Comparison of ENCODE assay signal across 12 cellular contexts in the genomic region with DNA sequence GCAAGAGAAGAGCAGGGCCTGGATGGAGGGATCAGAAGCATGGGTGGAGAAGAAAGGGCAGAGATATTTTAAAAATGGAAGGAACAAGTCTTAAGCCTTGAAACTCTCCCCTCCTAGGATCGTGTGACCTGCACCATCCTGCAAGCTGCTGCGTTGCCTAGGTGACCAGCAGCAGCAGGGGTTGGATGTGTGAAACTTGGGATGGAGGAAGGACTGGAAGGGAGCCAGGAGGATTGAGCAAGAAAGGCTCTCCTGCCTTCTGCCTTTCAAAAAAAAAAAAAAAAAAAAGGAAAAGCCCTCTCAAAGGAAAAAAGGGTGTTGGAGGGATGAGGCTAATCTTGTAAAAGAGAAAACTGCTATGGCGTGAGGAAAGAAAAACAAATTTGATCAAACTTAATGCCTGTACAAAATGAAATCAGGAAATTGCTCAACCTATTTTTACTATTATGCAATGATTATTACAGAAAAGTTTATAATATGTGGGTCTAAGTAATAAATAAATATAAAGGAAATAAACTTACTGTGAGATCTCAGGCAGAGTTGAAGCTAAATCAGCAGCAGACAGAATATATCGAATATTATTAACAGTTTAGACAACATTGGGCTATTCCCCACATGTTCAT.
DNase-seq lines count a peak whose midpoint lies in the region; ATAC-seq and TF ChIP-seq lines count a peak whose summit lies in the region.
"Had no signal": no experiment of that assay in that cellular context is flagged by ENCODE, and none has a peak within 500 bp of the region (broad histone marks: within the 10 kb centered on the region; RNA-seq: fewer than 3 reads in every experiment).

No MANE protein-coding gene starts in this region.

- ATAC-seq in foreskin keratinocyte, result no peak
- ATAC-seq in GM19023 (IDR thresholded peaks at IDR 0.05; ENCODE audit: unreplicated experiment), result no peak

- intact Hi-C loops in ovary (cut with DNase I), result no loop called here

- H3K9me3 ChIP-seq in ovary, result no peaks in the 10 kb centered on the region

- no peak for TF ChIP-seq EP300 in ovary (IDR thresholded peaks at IDR 0.05)

- TF ChIP-seq CTCF in ovary (IDR thresholded peaks at IDR 0.05) (no peak), foreskin keratinocyte (conservative IDR thresholded peaks at IDR 0.05) (no peak)

- 39 to 53% (median 47%) methylated on average over 4 of the region's 4 CpGs for WGBS in ovary, 3 donors

- H3K27ac ChIP-seq in ovary, result no peak overlapping the region
- no peak overlapping the region for H3K27ac ChIP-seq in foreskin keratinocyte
- H3K27ac ChIP-seq: PC-9 had no signal

- no peak overlapping the region for H3K4me3 ChIP-seq in ovary
- H3K4me3 ChIP-seq: PC-9 had no signal

- DNase-seq in DMS 273 treated with DMSO at 0.1 percent for 48 hours (lab: John Stamatoyannopoulos, UW) (peak; percentile 49), NCI-H345 (lab: John Stamatoyannopoulos, UW) (peak; percentile 47), fibroblast of the conjunctiva (ENCODE audit: low read depth) (peak; percentile 92), ovary (peak; percentile 64 to 87 (median 83)), foreskin keratinocyte (no peak)
- no peak for DNase-seq in effector CD8-positive, alpha-beta T cell (lab: John Stamatoyannopoulos, UW)
- no peak for DNase-seq in effector CD4-positive, alpha-beta T cell
- DNase-seq: activated CD4-positive, alpha-beta T cell treated with anti-CD3 and anti-CD28 coated beads for 48 hours; central memory CD4-positive, alpha-beta T cell; kidney; PC-9 had no signal

- no peaks in the 10 kb centered on the region for H3K27me3 ChIP-seq in ovary
- no peaks in the 10 kb centered on the region for H3K27me3 ChIP-seq in foreskin keratinocyte

- TF ChIP-seq POLR2A in ovary (IDR thresholded peaks at IDR 0.05), result no peak

- H3K4me1 ChIP-seq in ovary (ENCODE audit: insufficient read depth) (no peaks in the 10 kb centered on the region), foreskin keratinocyte (no peaks in the 10 kb centered on the region)

- no peaks in the 10 kb centered on the region for H3K36me3 ChIP-seq in ovary

Comparison
In these comparisons a context has a peak if more than half of its experiments do, and no peak if none do; other contexts are left out.
1. DNase-seq: peak in DMS 273 treated with DMSO at 0.1 percent for 48 hours (single experiment), NCI-H345 (single experiment), fibroblast of the conjunctiva (single experiment) and ovary (5 of 5); none in effector CD8-positive, alpha-beta T cell (single experiment), foreskin keratinocyte (0 of 2) and effector CD4-positive, alpha-beta T cell (single experiment).